ENCODE assay signal across 29 cellular contexts in the genomic region with DNA sequence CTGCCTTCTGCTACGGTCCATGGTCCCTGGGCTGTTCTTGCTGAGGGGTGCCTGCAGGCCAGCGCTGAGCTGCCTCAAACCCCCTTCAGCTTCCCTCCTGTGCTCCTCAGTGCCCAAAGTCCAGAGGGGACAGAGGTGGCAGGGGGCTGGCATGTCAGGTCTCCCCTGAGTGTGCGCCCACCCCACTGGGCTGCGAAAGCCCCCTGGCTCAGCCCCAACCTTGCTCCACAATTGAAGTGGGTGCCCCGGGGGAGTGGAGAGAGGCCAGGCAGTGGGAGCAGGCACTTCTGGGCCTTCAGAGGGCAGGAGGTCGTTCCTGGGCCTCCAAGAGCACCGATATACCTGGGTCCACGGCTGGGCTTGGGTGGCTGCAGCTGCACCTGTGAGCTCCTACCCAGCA.
"Had no signal": no experiment of that assay in that cellular context is flagged by ENCODE, and none has a peak within 500 bp of the region (broad histone marks: within the 10 kb centered on the region; RNA-seq: fewer than 3 reads in every experiment).

No MANE protein-coding gene starts in this region.

- H3K27me3 Mint-ChIP-seq: dendritic cell treated with granulocyte-macrophage colony-stimulating factor and Interleukin-4, amounts not matched to agents 40 ng/mL and 50 ng/mL, for 4 days; effector memory CD8-positive, alpha-beta T cell had no signal

- H3K27me3 ChIP-seq: colonic mucosa, dorsolateral prefrontal cortex, esophagus muscularis mucosa, esophagus squamous epithelium, foreskin keratinocyte, gastrocnemius medialis, gastroesophageal sphincter, heart left ventricle, heart right ventricle had no signal

- DNase-seq: colonic mucosa; cortex of kidney; dermis blood vessel endothelial cell; dorsolateral prefrontal cortex; effector CD4-positive, alpha-beta T cell; effector CD8-positive, alpha-beta T cell; effector memory CD4-positive, alpha-beta T cell; effector memory CD8-positive, alpha-beta T cell; endodermal cell; erythroblast; esophagus squamous epithelium; foreskin fibroblast; foreskin keratinocyte; foreskin melanocyte; gastrocnemius medialis; glutamatergic neuron; head of caudate nucleus; heart left ventricle; heart right ventricle had no signal

- FAIRE-seq: colon, endometrium, endothelial cell of umbilical vein, frontal cortex had no signal

- H3K27ac ChIP-seq: colonic mucosa, coronary artery, dorsolateral prefrontal cortex, epithelial cell of prostate, esophagus muscularis mucosa, esophagus squamous epithelium, foreskin keratinocyte, gastrocnemius medialis, gastroesophageal sphincter, heart left ventricle, heart right ventricle had no signal

- H3K4me1 ChIP-seq: colonic mucosa, esophagus muscularis mucosa, esophagus squamous epithelium, foreskin keratinocyte, gastrocnemius medialis, gastroesophageal sphincter, heart left ventricle, heart right ventricle had no signal

- ATAC-seq: effector memory CD8-positive, alpha-beta T cell; esophagus mucosa; foreskin keratinocyte; gastrocnemius medialis; gastroesophageal sphincter; heart left ventricle; heart right ventricle had no signal

- H3K4me1 Mint-ChIP-seq: endodermal cell had no signal

- H3K27ac Mint-ChIP-seq: dendritic cell treated with granulocyte-macrophage colony-stimulating factor and Interleukin-4, amounts not matched to agents 40 ng/mL and 50 ng/mL, for 4 days; effector memory CD8-positive, alpha-beta T cell; endodermal cell had no signal

- H3K4me3 Mint-ChIP-seq: dendritic cell treated with granulocyte-macrophage colony-stimulating factor and Interleukin-4, amounts not matched to agents 40 ng/mL and 50 ng/mL, for 4 days; effector memory CD8-positive, alpha-beta T cell; endodermal cell had no signal

- H3K4me3 ChIP-seq: colonic mucosa, coronary artery, dorsolateral prefrontal cortex, esophagus muscularis mucosa, esophagus squamous epithelium, gastrocnemius medialis, gastroesophageal sphincter, heart left ventricle, heart right ventricle had no signal

- H3K9me3 ChIP-seq: colonic mucosa, gastrocnemius medialis had no signal

- H3K36me3 ChIP-seq: colonic mucosa, esophagus muscularis mucosa, esophagus squamous epithelium, gastrocnemius medialis, gastroesophageal sphincter, heart left ventricle, heart right ventricle had no signal
